In genomic region chr3:189630667-189631372, GRCh38 we compare ENCODE assay signal across 10 cellular contexts. TPM values are rescaled to one million over a fixed set of nuclear protein-coding genes. Genes with fewer than 3 reads are reported as not detected.
A peak's percentile ranks its signal among the peaks of the same experiment; 100 is the strongest.
DNase-seq lines count a peak whose midpoint lies in the region; ATAC-seq and TF ChIP-seq lines count a peak whose summit lies in the region.
"Had no signal": no experiment of that assay in that cellular context is flagged by ENCODE, and none has a peak within 500 bp of the region (broad histone marks: within the 10 kb centered on the region; RNA-seq: fewer than 3 reads in every experiment).

No MANE protein-coding gene starts in this region.

- no peaks in the 10 kb centered on the region for H3K9me3 ChIP-seq in Panc1 (ENCODE audit: control insufficient read depth, insufficient read depth, low read depth, low read length)
- H3K9me3 ChIP-seq in muscle layer of duodenum (ENCODE audit: control insufficient read depth in 1 of 2, low read length in 2 of 2): no peaks in the 10 kb centered on the region
- H3K9me3 ChIP-seq: pancreas had no signal

- H3K4ac ChIP-seq in mesendoderm (ENCODE audit: low read depth, low read length): no peak overlapping the region

- WGBS in mesendoderm (ENCODE audit: extremely low coverage, insufficient coverage, low lambda C conversion rate): no CpG with 5 or more reads among the region's 9 CpGs

- H3K4me3 ChIP-seq in Panc1 (ENCODE audit: low read depth in 2 of 2, low read length in 2 of 2): peak overlapping the region; percentile 16 to 61
- H3K4me3 ChIP-seq in muscle layer of duodenum (ENCODE audit: low read depth in 1 of 2, low read length in 2 of 2): peak overlapping the region; percentile 28 to 31
- no peak overlapping the region for H3K4me3 ChIP-seq in mesendoderm (ENCODE audit: low read length)
- H3K4me3 ChIP-seq: pancreas had no signal

- no peak overlapping the region for H4K8ac ChIP-seq in mesendoderm (ENCODE audit: low read depth, low read length)

- H3K9ac ChIP-seq in mesendoderm (ENCODE audit: low read length): no peak overlapping the region

- no peaks in the 10 kb centered on the region for H3K9me3 Mint-ChIP-seq in chondrocyte (ENCODE audit: low read depth)
- H3K9me3 Mint-ChIP-seq: activated naive CD8-positive, alpha-beta T cell treated with anti-CD3 and anti-CD28 coated beads, Interleukin-2, amount 10 ng/mL, durations not matched to agents 7 days and 5 days had no signal

- peaks cover 4% of the 10 kb centered on the region for H3K27me3 Mint-ChIP-seq in chondrocyte (ENCODE audit: low read depth)
- H3K27me3 Mint-ChIP-seq: activated naive CD8-positive, alpha-beta T cell treated with anti-CD3 and anti-CD28 coated beads, Interleukin-2, amount 10 ng/mL, durations not matched to agents 7 days and 5 days had no signal

- no peak overlapping the region for H3K56ac ChIP-seq in mesendoderm (ENCODE audit: low read length)

- no peaks in the 10 kb centered on the region for H3K36me3 ChIP-seq in Panc1 (ENCODE audit: control insufficient read depth, insufficient read depth, low read length)
- no peaks in the 10 kb centered on the region for H3K36me3 ChIP-seq in muscle layer of duodenum (ENCODE audit: control insufficient read depth in 1 of 2, insufficient read depth in 2 of 2, low read length in 2 of 2)
- no peaks in the 10 kb centered on the region for H3K36me3 ChIP-seq in mesendoderm (ENCODE audit: control insufficient read depth, insufficient read depth, low read length)
- H3K36me3 ChIP-seq: pancreas had no signal

- H3K4me2 ChIP-seq in mesendoderm (ENCODE audit: low read length): no peak overlapping the region

- no peaks in the 10 kb centered on the region for H3K36me3 Mint-ChIP-seq in chondrocyte (ENCODE audit: low read depth)
- H3K36me3 Mint-ChIP-seq: activated naive CD8-positive, alpha-beta T cell treated with anti-CD3 and anti-CD28 coated beads, Interleukin-2, amount 10 ng/mL, durations not matched to agents 7 days and 5 days had no signal

- H2BK120ac ChIP-seq in mesendoderm (ENCODE audit: low read depth, low read length): no peak overlapping the region

- no peak overlapping the region for H3K4me3 Mint-ChIP-seq in chondrocyte (ENCODE audit: unreplicated experiment)
- H3K4me3 Mint-ChIP-seq: activated naive CD8-positive, alpha-beta T cell treated with anti-CD3 and anti-CD28 coated beads, Interleukin-2, amount 10 ng/mL, durations not matched to agents 7 days and 5 days had no signal

- ATAC-seq in GM18861 (IDR thresholded peaks at IDR 0.05; ENCODE audit: unreplicated experiment) (peak; percentile 51), HG02678 (IDR thresholded peaks at IDR 0.05; ENCODE audit: unreplicated experiment) (peak; percentile 68), Panc1 (peak; percentile 79), HG03469 (IDR thresholded peaks at IDR 0.05; ENCODE audit: unreplicated experiment) (no peak)

- H4K5ac ChIP-seq in mesendoderm (ENCODE audit: low read length): no peak overlapping the region

- no peaks in the 10 kb centered on the region for H3K79me2 ChIP-seq in mesendoderm (ENCODE audit: control insufficient read depth, insufficient read depth, low read length)

- H3K4me1 Mint-ChIP-seq in chondrocyte (ENCODE audit: low read depth): peaks cover 13% of the 10 kb centered on the region
- H3K4me1 Mint-ChIP-seq: activated naive CD8-positive, alpha-beta T cell treated with anti-CD3 and anti-CD28 coated beads, Interleukin-2, amount 10 ng/mL, durations not matched to agents 7 days and 5 days had no signal

- no peak overlapping the region for H2AK5ac ChIP-seq in mesendoderm (ENCODE audit: low read length)

- H3K27ac ChIP-seq in Panc1 (ENCODE audit: low read length): no peak overlapping the region
- H3K27ac ChIP-seq in muscle layer of duodenum (ENCODE audit: low read length): no peak overlapping the region
- no peak overlapping the region for H3K27ac ChIP-seq in mesendoderm (ENCODE audit: low read depth, low read length)
- H3K27ac ChIP-seq: pancreas had no signal

- H3K18ac ChIP-seq in mesendoderm (ENCODE audit: low read length): no peak overlapping the region

- no peak overlapping the region for H3K27ac Mint-ChIP-seq in chondrocyte (ENCODE audit: unreplicated experiment)
- H3K27ac Mint-ChIP-seq: activated naive CD8-positive, alpha-beta T cell treated with anti-CD3 and anti-CD28 coated beads, Interleukin-2, amount 10 ng/mL, durations not matched to agents 7 days and 5 days had no signal

- H2BK15ac ChIP-seq in mesendoderm (replicated peaks; ENCODE audit: low read depth): no peak overlapping the region

- TF ChIP-seq CTCF in Panc1 (IDR thresholded peaks at IDR 0.05) (no peak), chondrocyte (IDR thresholded peaks at IDR 0.05) (no peak)

- POLR2A ChIA-PET in Panc1 (lab: Charles Lee): no interaction called here

- intact Hi-C loops in Panc1 (cut with micrococcal nuclease; ENCODE audit: unreplicated experiment): no loop called here

- DNase-seq in Panc1 (ENCODE audit: low read depth, low spot score) (peak; percentile 25), mesendoderm (no peak), chondrocyte (ENCODE audit: low spot score) (no peak), activated gamma-delta T cell treated with Interleukin-2 at 50 U/mL for 16 hours (no peak)
- DNase-seq: activated naive CD8-positive, alpha-beta T cell treated with anti-CD3 and anti-CD28 coated beads, Interleukin-2, amount 10 ng/mL, durations not matched to agents 7 days and 5 days; pancreas had no signal

- CTCF ChIA-PET in Panc1 (lab: Charles Lee): no interaction called here

- H3K79me1 ChIP-seq in mesendoderm (ENCODE audit: low read length): no peaks in the 10 kb centered on the region

- no peak overlapping the region for H3K23ac ChIP-seq in mesendoderm (ENCODE audit: low read length)

- in situ Hi-C loops in Panc1 (cut with HindIII; ENCODE audit: low pct_unique_long_range_greater_than_20kb, low sequenced_read_pairs): no loop called here

- H3K27me3 ChIP-seq in Panc1 (ENCODE audit: control insufficient read depth, insufficient read depth, low read length) (no peaks in the 10 kb centered on the region), muscle layer of duodenum (ENCODE audit: low read depth, low read length) (no peaks in the 10 kb centered on the region), mesendoderm (ENCODE audit: insufficient read depth, low read length, poor library complexity) (no peaks in the 10 kb centered on the region)
- H3K27me3 ChIP-seq: pancreas had no signal

- H2BK5ac ChIP-seq in mesendoderm (ENCODE audit: low read length): no peak overlapping the region

- H3K4me1 ChIP-seq in Panc1 (ENCODE audit: control insufficient read depth, insufficient read depth, low read length): no peaks in the 10 kb centered on the region
- peaks cover 0 to 4% of the 10 kb centered on the region in 2 donors for H3K4me1 ChIP-seq in muscle layer of duodenum (ENCODE audit: control insufficient read depth in 1 of 2, insufficient read depth in 2 of 2, low read length in 2 of 2)
- H3K4me1 ChIP-seq in mesendoderm (ENCODE audit: control insufficient read depth, low read depth, low read length): no peaks in the 10 kb centered on the region

- no TSS peak for BruUV-seq in Panc1 (replicated peaks; lab: Mats Ljungman, UMichigan)

RNA-seq across cellular contexts. Expression of gene TP63, which starts 0.4 kb away (rescaled TPM):
- total RNA-seq in Panc1 (2021; ENCODE audit: unreplicated experiment) (0.51 TPM), chondrocyte (0.46 TPM in 1 of 3 replicates, not detected in the others)
- polyA plus RNA-seq in Panc1 (2012; ENCODE audit: insufficient read length): 1.2 TPM
- 0.07 TPM for polyA plus RNA-seq in mesendoderm (2013, experiment 1 of 2)
- polyA plus RNA-seq in mesendoderm (2013, experiment 2 of 2): 0.10 TPM
